Comparison of ENCODE assay signal across 8 cellular contexts in the genomic region with DNA sequence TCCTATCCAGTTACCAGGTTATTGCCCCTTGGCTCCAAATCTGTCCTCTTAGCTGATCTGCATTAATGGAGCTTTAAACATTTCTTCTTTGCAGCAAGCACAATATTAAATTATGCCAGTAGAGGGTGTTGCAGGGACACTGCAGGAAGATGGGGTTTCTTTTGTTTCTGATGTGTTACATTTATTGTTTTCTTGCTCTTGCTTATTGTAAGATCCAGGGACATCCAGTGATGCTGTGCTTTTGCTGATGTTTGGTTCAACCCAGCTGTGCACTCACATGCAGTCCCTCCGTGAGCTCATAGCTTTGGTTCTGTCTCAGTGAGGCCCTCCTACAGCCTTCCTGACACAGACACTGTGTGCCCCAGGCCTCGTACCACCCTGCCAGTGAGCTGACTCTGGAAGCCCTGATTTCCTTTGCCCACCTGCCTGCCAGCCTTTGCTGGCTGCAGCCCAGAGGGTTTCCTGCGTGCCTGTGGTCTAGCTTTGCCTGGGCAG.
DNase-seq lines count a peak whose midpoint lies in the region; ATAC-seq and TF ChIP-seq lines count a peak whose summit lies in the region.

No MANE protein-coding gene starts in this region.

- peak; percentile 85 for TF ChIP-seq CTCF in OCI-LY3 (IDR thresholded peaks at IDR 0.05; ENCODE audit: low read depth, low read length)
- peak; percentile 61 for TF ChIP-seq CTCF in kidney epithelial cell (IDR thresholded peaks at IDR 0.05; ENCODE audit: insufficient read depth, low read length, poor library complexity, severe bottlenecking)

- no peak overlapping the region for H3K4me2 ChIP-seq in OCI-LY3 (ENCODE audit: low read length)

- peak; percentile 73 for DNase-seq in GM03348 (ENCODE audit: low spot score)
- peak; percentile 22 for DNase-seq in HuH-7.5 (ENCODE audit: low spot score)
- peak; percentile 73 for DNase-seq in cerebellum (ENCODE audit: low spot score)
- peak; percentile 4 for DNase-seq in kidney epithelial cell (ENCODE audit: low read depth)
- DNase-seq in activated CD4-positive, CD25-positive, alpha-beta regulatory T cell treated with anti-CD3 and anti-CD28 coated beads, Interleukin-2, amount 50 U/mL, for 72 hours, result no peak

- H3K4me3 ChIP-seq in OCI-LY3 (ENCODE audit: low read length) (no peak overlapping the region), kidney epithelial cell (ENCODE audit: low read depth, low read length) (no peak overlapping the region)

- H3K4me1 ChIP-seq in OCI-LY3 (ENCODE audit: low read length), result no peaks in the 10 kb centered on the region

- H4K20me1 ChIP-seq in OCI-LY3 (ENCODE audit: insufficient read depth, low read length), result peaks cover 8% of the 10 kb centered on the region; the same call in 1 of the 2 replicates

- no peak overlapping the region for H2AFZ ChIP-seq in OCI-LY3 (ENCODE audit: low read depth, low read length)

- H3K27me3 ChIP-seq in OCI-LY3 (ENCODE audit: low read depth, low read length) (no peaks in the 10 kb centered on the region), kidney epithelial cell (ENCODE audit: control insufficient read depth, insufficient read depth, low read length) (no peaks in the 10 kb centered on the region)

- no peaks in the 10 kb centered on the region for H3K36me3 ChIP-seq in OCI-LY3 (replicated peaks; ENCODE audit: low read depth, low read length)
- no peaks in the 10 kb centered on the region for H3K36me3 ChIP-seq in kidney epithelial cell (ENCODE audit: control insufficient read depth, insufficient read depth, low read length)

- ATAC-seq in HG03342 (IDR thresholded peaks at IDR 0.05; ENCODE audit: unreplicated experiment), result no peak

- no peak overlapping the region for H3K9ac ChIP-seq in OCI-LY3 (ENCODE audit: low read length)

- no peak overlapping the region for H3K27ac ChIP-seq in OCI-LY3 (ENCODE audit: low read length)
- H3K27ac ChIP-seq in temporal lobe (ENCODE audit: low read depth, low read length), result peak overlapping the region; percentile 85

- H3K79me2 ChIP-seq in OCI-LY3 (ENCODE audit: low read length), result no peaks in the 10 kb centered on the region

- no peaks in the 10 kb centered on the region for H3K9me3 ChIP-seq in OCI-LY3 (ENCODE audit: insufficient read depth, low read length)
